18 cellular contexts compared by ENCODE assay signal in the genomic region with DNA sequence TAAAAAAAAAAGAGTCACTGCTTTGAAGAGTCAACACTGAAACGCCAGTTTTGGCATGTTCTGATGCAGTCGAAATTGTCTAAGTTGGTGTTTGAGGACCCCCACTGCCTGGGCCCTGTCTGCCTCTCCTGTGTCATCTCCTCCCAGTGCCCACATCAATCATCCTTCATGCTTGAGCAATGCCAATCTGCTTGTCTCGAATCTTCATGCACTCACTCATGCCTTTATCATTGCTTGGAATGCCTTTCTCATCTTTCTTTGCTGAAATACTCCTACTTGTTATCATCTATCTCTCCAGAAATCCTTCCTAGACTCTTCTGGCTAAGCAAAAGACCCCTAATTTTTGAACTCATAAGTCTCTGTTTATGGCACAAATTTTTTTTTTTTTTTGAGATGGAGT. TPM values are rescaled to one million over a fixed set of nuclear protein-coding genes. Genes with fewer than 3 reads are reported as not detected.
"Had no signal": no experiment of that assay in that cellular context is flagged by ENCODE, and none has a peak within 500 bp of the region (broad histone marks: within the 10 kb centered on the region; RNA-seq: fewer than 3 reads in every experiment).

No MANE protein-coding gene starts in this region.

- H3K4me1 Mint-ChIP-seq: naive thymus-derived CD4-positive, alpha-beta T cell; nephron progenitor cell had no signal

- DNase-seq: cortex of kidney; effector memory CD4-positive, alpha-beta T cell; kidney; naive thymus-derived CD4-positive, alpha-beta T cell; nephron progenitor cell; posterior cingulate gyrus; sigmoid colon; stimulated activated CD4-positive, alpha-beta T cell treated with anti-CD3 and anti-CD28 coated beads, Interleukin-12 subunit alpha, Interleukin-12 subunit beta, amount 100 ng/mL, for 4 hours; stimulated activated naive CD4-positive, alpha-beta T cell; upper lobe of left lung; uterus had no signal

- H3K9me3 ChIP-seq: right atrium auricular region, sigmoid colon, upper lobe of left lung, uterus had no signal

- H3K9me3 Mint-ChIP-seq: nephron progenitor cell had no signal

- H3K27me3 ChIP-seq: right atrium auricular region, upper lobe of left lung, uterus had no signal

- FAIRE-seq: endometrium, frontal cortex, kidney had no signal

- H3K4me1 ChIP-seq: right atrium auricular region, sigmoid colon, upper lobe of left lung, uterus had no signal

- H3K36me3 ChIP-seq: right atrium auricular region, sigmoid colon, upper lobe of left lung, uterus had no signal

- H3K4me3 Mint-ChIP-seq: naive thymus-derived CD4-positive, alpha-beta T cell; nephron progenitor cell had no signal

- H3K27ac ChIP-seq: right atrium auricular region, sigmoid colon, upper lobe of left lung, uterus had no signal

- H3K27ac Mint-ChIP-seq: naive thymus-derived CD4-positive, alpha-beta T cell; nephron progenitor cell had no signal

- H3K4me3 ChIP-seq: right atrium auricular region, sigmoid colon, skin epidermis, upper lobe of left lung, uterus had no signal

RNA-seq across cellular contexts. Expression of gene PLPP4, which starts 42.1 kb away (rescaled TPM):
- total RNA-seq: esophagus mucosa; mesenteric fat pad; mononuclear cell; naive thymus-derived CD4-positive, alpha-beta T cell; right atrium auricular region had no signal
- polyA plus RNA-seq: naive thymus-derived CD4-positive, alpha-beta T cell had no signal
